Comparison of ENCODE assay signal across 9 cellular contexts in the genomic region with DNA sequence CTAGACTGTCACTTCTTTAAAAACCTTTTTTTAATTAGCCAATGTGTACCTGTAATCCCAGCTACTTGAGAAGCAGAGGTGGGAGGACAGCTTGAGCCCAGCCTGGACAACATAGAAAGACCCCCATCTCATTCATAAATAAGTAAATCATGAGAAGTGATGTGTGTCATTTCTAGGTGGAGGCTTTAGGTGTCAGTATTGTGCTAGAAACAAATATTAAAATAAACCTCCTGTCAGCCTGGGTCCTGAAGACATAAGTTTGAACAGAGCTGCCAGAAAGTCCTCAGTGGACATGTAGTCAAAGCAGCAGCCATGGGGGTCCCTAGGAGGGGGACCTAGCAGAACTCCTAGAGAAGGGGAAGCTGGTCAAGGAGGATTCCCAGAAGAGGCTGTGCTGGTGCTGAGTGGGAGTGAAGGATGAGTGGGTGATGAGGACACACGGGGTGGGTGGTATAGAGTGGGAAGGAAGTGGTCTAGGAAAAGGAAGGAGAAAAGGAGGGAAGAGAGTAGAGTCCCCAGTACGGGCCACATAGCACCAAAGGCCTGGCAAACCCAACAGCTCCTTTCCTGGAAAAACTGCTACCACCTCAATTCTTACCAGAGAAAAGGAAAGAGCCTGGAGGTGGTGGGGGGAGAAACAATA.
DNase-seq lines count a peak whose midpoint lies in the region; ATAC-seq and TF ChIP-seq lines count a peak whose summit lies in the region.
"Had no signal": no experiment of that assay in that cellular context is flagged by ENCODE, and none has a peak within 500 bp of the region (broad histone marks: within the 10 kb centered on the region; RNA-seq: fewer than 3 reads in every experiment).

No MANE protein-coding gene starts in this region.

- H3K9me3 ChIP-seq in cardiac muscle cell (ENCODE audit: low read depth) (no peaks in the 10 kb centered on the region), testis (no peaks in the 10 kb centered on the region), PC-9 (ENCODE audit: insufficient read depth, low read depth) (no peaks in the 10 kb centered on the region)
- H3K9me3 ChIP-seq in CD8-positive, alpha-beta memory T cell (ENCODE audit: low read length): no peaks in the 10 kb centered on the region

- H3K36me3 ChIP-seq in cardiac muscle cell: no peaks in the 10 kb centered on the region
- H3K36me3 ChIP-seq in testis (ENCODE audit: low read depth, missing control alignments): no peaks in the 10 kb centered on the region
- no peaks in the 10 kb centered on the region for H3K36me3 ChIP-seq in CD8-positive, alpha-beta memory T cell (ENCODE audit: insufficient read depth, low read length)
- H3K36me3 ChIP-seq in PC-9 (ENCODE audit: low read depth): no peaks in the 10 kb centered on the region

- H3K27me3 Mint-ChIP-seq in endothelial cell (ENCODE audit: unreplicated experiment): no peaks in the 10 kb centered on the region
- H3K27me3 Mint-ChIP-seq in CD8-positive, alpha-beta memory T cell: peaks cover 20 to 40% of the 10 kb centered on the region in 2 donors

- H3K4me1 ChIP-seq in cardiac muscle cell (ENCODE audit: low read depth): peaks cover 4% of the 10 kb centered on the region
- H3K4me1 ChIP-seq in testis: no peaks in the 10 kb centered on the region
- no peaks in the 10 kb centered on the region for H3K4me1 ChIP-seq in CD8-positive, alpha-beta memory T cell (ENCODE audit: insufficient read depth, low read length)
- H3K4me1 ChIP-seq in PC-9 (replicated peaks; ENCODE audit: insufficient read depth): no peaks in the 10 kb centered on the region

- no peak for TF ChIP-seq POLR2A in testis (IDR thresholded peaks at IDR 0.05)

- no peak overlapping the region for H3K4me2 ChIP-seq in PC-9

- H3K27ac ChIP-seq in cardiac muscle cell (no peak overlapping the region), testis (no peak overlapping the region), PC-9 (no peak overlapping the region)
- H3K27ac ChIP-seq in CD8-positive, alpha-beta memory T cell (ENCODE audit: low read depth, low read length): no peak overlapping the region

- ATAC-seq in Right ventricle myocardium inferior: no peak

- no peaks in the 10 kb centered on the region for H3K79me2 ChIP-seq in PC-9 (ENCODE audit: low read depth)

- WGBS in testis, 2 donors: 70 to 78% methylated on average over 2 of the region's 2 CpGs

- POLR2A ChIA-PET in CD8-positive, alpha-beta memory T cell (lab: Charles Lee): no interaction called here
- POLR2A ChIA-PET in PC-9 (lab: Charles Lee; ENCODE audit: unreplicated experiment): no interaction called here

- no TSS peak for BruUV-seq in PC-9 (replicated peaks; lab: Mats Ljungman, UMichigan)

- peak; percentile 14 to 44 for DNase-seq in cardiac muscle cell (ENCODE audit: low read depth in 1 of 2, low spot score in 1 of 2)
- DNase-seq in Right ventricle myocardium inferior (ENCODE audit: missing footprints): no peak
- peak; percentile 16 for DNase-seq in NCI-H1694 (lab: John Stamatoyannopoulos, UW)
- no peak for DNase-seq in endothelial cell (ENCODE audit: low spot score)
- DNase-seq in testis: no peak
- no peak for DNase-seq in CD8-positive, alpha-beta memory T cell
- no peak for DNase-seq in central memory CD4-positive, alpha-beta T cell
- no peak for DNase-seq in PC-9
- DNase-seq: activated CD4-positive, alpha-beta T cell treated with anti-CD3 and anti-CD28 coated beads, Interleukin-2, amount 50 U/mL, for 1 hour had no signal

- H2AFZ ChIP-seq in PC-9: no peak overlapping the region

- no peak overlapping the region for H3K4me3 ChIP-seq in cardiac muscle cell
- no peak overlapping the region for H3K4me3 ChIP-seq in testis
- no peak overlapping the region for H3K4me3 ChIP-seq in CD8-positive, alpha-beta memory T cell (ENCODE audit: low read length)
- H3K4me3 ChIP-seq in PC-9: no peak overlapping the region

- no peak overlapping the region for H3K4me3 Mint-ChIP-seq in endothelial cell (ENCODE audit: unreplicated experiment)
- H3K4me3 Mint-ChIP-seq in CD8-positive, alpha-beta memory T cell: no peak overlapping the region

- no peaks in the 10 kb centered on the region for H3F3A ChIP-seq in PC-9 (ENCODE audit: insufficient read depth, low read depth)

- intact Hi-C loops in Right ventricle myocardium inferior (cut with DNase I) (loop anchor here (5.0 to 10.0 kb wide), 5 partner anchors 107 to 1010 kb away; no protein-coding TSS in a partner anchor), testis (cut with DNase I; ENCODE audit: low total_unique reads) (loop anchor here (10.0 kb wide), 1 partner anchor 230 kb away; no protein-coding TSS in a partner anchor), PC-9 (cut with micrococcal nuclease; ENCODE audit: unreplicated experiment) (loop anchor here (5.0 to 10.0 kb wide), 2 partner anchors 230 to 322 kb away; no protein-coding TSS in a partner anchor)

- H3K36me3 Mint-ChIP-seq in endothelial cell (ENCODE audit: low read depth, unreplicated experiment): no peaks in the 10 kb centered on the region
- no peaks in the 10 kb centered on the region for H3K36me3 Mint-ChIP-seq in CD8-positive, alpha-beta memory T cell

- peak; percentile 12 for TF ChIP-seq CTCF in cardiac muscle cell (IDR thresholded peaks at IDR 0.05; ENCODE audit: low read depth, low read length)
- peak; percentile 31 for TF ChIP-seq CTCF in endothelial cell (IDR thresholded peaks at IDR 0.05; ENCODE audit: unreplicated experiment)
- TF ChIP-seq CTCF in testis (IDR thresholded peaks at IDR 0.05): peak in 2 of 3 experiments; percentile 28 to 41
- TF ChIP-seq CTCF in PC-9 (conservative IDR thresholded peaks at IDR 0.05): no peak; the same call in 1 of the 2 replicates

- H3K27ac Mint-ChIP-seq in endothelial cell (ENCODE audit: unreplicated experiment): no peak overlapping the region
- no peak overlapping the region for H3K27ac Mint-ChIP-seq in CD8-positive, alpha-beta memory T cell

- no peaks in the 10 kb centered on the region for H3K9me2 ChIP-seq in PC-9 (ENCODE audit: insufficient read depth)

- H3K4me1 Mint-ChIP-seq in endothelial cell (ENCODE audit: unreplicated experiment): peaks cover 13% of the 10 kb centered on the region
- H3K4me1 Mint-ChIP-seq in CD8-positive, alpha-beta memory T cell: peaks cover 0 to 6% (median 0%) of the 10 kb centered on the region in 3 donors

- H3K27me3 ChIP-seq in cardiac muscle cell (no peaks in the 10 kb centered on the region), testis (no peaks in the 10 kb centered on the region), PC-9 (ENCODE audit: insufficient read depth, low read depth) (peaks cover 95% of the 10 kb centered on the region)
- H3K27me3 ChIP-seq in CD8-positive, alpha-beta memory T cell (ENCODE audit: insufficient read depth, low read length, poor library complexity, severe bottlenecking): no peaks in the 10 kb centered on the region

- CTCF ChIA-PET in CD8-positive, alpha-beta memory T cell (lab: Charles Lee): interaction anchor here (0.7 to 4.4 kb wide), 3 partner anchors 213 to 567 kb away, joined by 3 to 35 read pairs (median 4); no protein-coding TSS in a partner anchor
- CTCF ChIA-PET in PC-9 (lab: Charles Lee): no interaction called here

- H4K20me1 ChIP-seq in PC-9 (ENCODE audit: insufficient read depth): no peaks in the 10 kb centered on the region

- H3K9me3 Mint-ChIP-seq in endothelial cell (ENCODE audit: unreplicated experiment): no peaks in the 10 kb centered on the region
- H3K9me3 Mint-ChIP-seq in CD8-positive, alpha-beta memory T cell: peaks cover 0 to 2% (median 0%) of the 10 kb centered on the region in 5 donors

Comparison
In these comparisons a context has a peak if more than half of its experiments do, and no peak if none do; other contexts are left out.
1. DNase-seq: peak in cardiac muscle cell (2 of 2) and NCI-H1694 (single experiment); none in Right ventricle myocardium inferior (single experiment), endothelial cell (single experiment), testis (single experiment), CD8-positive, alpha-beta memory T cell (0 of 5), central memory CD4-positive, alpha-beta T cell (single experiment) and PC-9 (0 of 2).